Comparison of ENCODE assay signal across 14 cellular contexts in genomic region chr10:30820282-30820991, GRCh38.
A peak's percentile ranks its signal among the peaks of the same experiment; 100 is the strongest.
DNase-seq lines count a peak whose midpoint lies in the region; ATAC-seq and TF ChIP-seq lines count a peak whose summit lies in the region.
"Had no signal": no experiment of that assay in that cellular context is flagged by ENCODE, and none has a peak within 500 bp of the region (broad histone marks: within the 10 kb centered on the region; RNA-seq: fewer than 3 reads in every experiment).

No MANE protein-coding gene starts in this region.

- peak overlapping the region; percentile 69 for H3K9ac ChIP-seq in skeletal muscle satellite cell (ENCODE audit: low read depth, low read length)

- H3K4me1 ChIP-seq in skeletal muscle satellite cell (ENCODE audit: control insufficient read depth, insufficient read depth, low read length) = peaks cover 45% of the 10 kb centered on the region
- H3K4me1 ChIP-seq: breast epithelium had no signal

- no peaks in the 10 kb centered on the region for H3K9me3 Mint-ChIP-seq in stimulated activated effector memory CD8-positive, alpha-beta T cell treated with anti-CD3 and anti-CD28 coated beads, Interleukin-12 subunit alpha, Interleukin-12 subunit beta, amount 100 ng/mL, for 72 hours
- H3K9me3 Mint-ChIP-seq: activated CD4-positive, alpha-beta memory T cell treated with anti-CD3 and anti-CD28 coated beads for 36 hours had no signal

- H3K27ac Mint-ChIP-seq in stimulated activated effector memory CD8-positive, alpha-beta T cell treated with anti-CD3 and anti-CD28 coated beads, Interleukin-12 subunit alpha, Interleukin-12 subunit beta, amount 100 ng/mL, for 72 hours = no peak overlapping the region
- H3K27ac Mint-ChIP-seq: activated CD4-positive, alpha-beta memory T cell treated with anti-CD3 and anti-CD28 coated beads for 36 hours had no signal

- no peak overlapping the region for H3K4me3 Mint-ChIP-seq in stimulated activated effector memory CD8-positive, alpha-beta T cell treated with anti-CD3 and anti-CD28 coated beads, Interleukin-12 subunit alpha, Interleukin-12 subunit beta, amount 100 ng/mL, for 72 hours
- H3K4me3 Mint-ChIP-seq: activated CD4-positive, alpha-beta memory T cell treated with anti-CD3 and anti-CD28 coated beads for 36 hours had no signal

- H3K36me3 ChIP-seq in skeletal muscle satellite cell (ENCODE audit: insufficient read depth, low read length) = no peaks in the 10 kb centered on the region
- H3K36me3 ChIP-seq: breast epithelium had no signal

- H3K27me3 ChIP-seq in skeletal muscle satellite cell (ENCODE audit: control insufficient read depth, insufficient read depth, low read length) = no peaks in the 10 kb centered on the region

- in situ Hi-C loops in astrocyte of the cerebellum (cut with HindIII; ENCODE audit: low sequenced_read_pairs) = no loop called here

- no peaks in the 10 kb centered on the region for H3K4me1 Mint-ChIP-seq in stimulated activated effector memory CD8-positive, alpha-beta T cell treated with anti-CD3 and anti-CD28 coated beads, Interleukin-12 subunit alpha, Interleukin-12 subunit beta, amount 100 ng/mL, for 72 hours

- no peaks in the 10 kb centered on the region for H3K36me3 Mint-ChIP-seq in stimulated activated effector memory CD8-positive, alpha-beta T cell treated with anti-CD3 and anti-CD28 coated beads, Interleukin-12 subunit alpha, Interleukin-12 subunit beta, amount 100 ng/mL, for 72 hours
- H3K36me3 Mint-ChIP-seq: activated CD4-positive, alpha-beta memory T cell treated with anti-CD3 and anti-CD28 coated beads for 36 hours had no signal

- no peaks in the 10 kb centered on the region for H3K9me3 ChIP-seq in skeletal muscle satellite cell (replicated peaks; ENCODE audit: low read length)
- H3K9me3 ChIP-seq: breast epithelium had no signal

- H3K4me2 ChIP-seq in skeletal muscle satellite cell (ENCODE audit: low read length) = peak overlapping the region; percentile 76

- no peak for TF ChIP-seq CTCF in astrocyte of the cerebellum (IDR thresholded peaks at IDR 0.05; ENCODE audit: low read depth, low read length, missing control alignments)

- intact Hi-C loops in left cardiac atrium (cut with DNase I) = no loop called here

- no peak overlapping the region for H3K4me3 ChIP-seq in astrocyte of the cerebellum (ENCODE audit: low read depth, low read length)
- H3K4me3 ChIP-seq in skeletal muscle satellite cell (ENCODE audit: low read length) = peak overlapping the region; percentile 16

- DNase-seq in GM03348 (ENCODE audit: low spot score) = peak; percentile 80
- DNase-seq in astrocyte of the cerebellum (ENCODE audit: low read depth) = peak; percentile 79
- DNase-seq in left cardiac atrium = no peak
- no peak for DNase-seq in stimulated activated effector memory CD8-positive, alpha-beta T cell treated with anti-CD3 and anti-CD28 coated beads, Interleukin-12 subunit alpha, Interleukin-12 subunit beta, amount 100 ng/mL, for 72 hours (ENCODE audit: low spot score in 2 of 2)
- DNase-seq in NCI-H2227 treated with DMSO at 0.1 percent for 48 hours (lab: John Stamatoyannopoulos, UW) = no peak
- DNase-seq: activated CD4-positive, alpha-beta memory T cell treated with anti-CD3 and anti-CD28 coated beads for 36 hours; H7; NCI-H187; small intestine; stimulated activated naive CD4-positive, alpha-beta T cell treated with Interleukin-2 at 50 U/mL for 16 hours had no signal

- peak; percentile 13 to 59 for ATAC-seq in left cardiac atrium
- ATAC-seq in stimulated activated effector memory CD8-positive, alpha-beta T cell treated with anti-CD3 and anti-CD28 coated beads, Interleukin-12 subunit alpha, Interleukin-12 subunit beta, amount 100 ng/mL, for 72 hours = no peak
- no peak for ATAC-seq in HG02870 (IDR thresholded peaks at IDR 0.05; ENCODE audit: unreplicated experiment)
- no peak for ATAC-seq in GM19467 (IDR thresholded peaks at IDR 0.05; ENCODE audit: unreplicated experiment)

Comparison
In these comparisons a context has a peak if more than half of its experiments do, and no peak if none do; other contexts are left out.
1. DNase-seq: peak in GM03348 (single experiment) and astrocyte of the cerebellum (single experiment); none in left cardiac atrium (single experiment), stimulated activated effector memory CD8-positive, alpha-beta T cell treated with anti-CD3 and anti-CD28 coated beads, Interleukin-12 subunit alpha, Interleukin-12 subunit beta, amount 100 ng/mL, for 72 hours (0 of 2) and NCI-H2227 treated with DMSO at 0.1 percent for 48 hours (single experiment).
2. ATAC-seq: peak in left cardiac atrium (2 of 2); none in stimulated activated effector memory CD8-positive, alpha-beta T cell treated with anti-CD3 and anti-CD28 coated beads, Interleukin-12 subunit alpha, Interleukin-12 subunit beta, amount 100 ng/mL, for 72 hours (single experiment), HG02870 (single experiment) and GM19467 (single experiment).